In genomic region chr17:70332811-70333210, GRCh38 we compare ENCODE assay signal across 18 cellular contexts.
DNase-seq lines count a peak whose midpoint lies in the region; ATAC-seq, FAIRE-seq and TF ChIP-seq lines count a peak whose summit lies in the region.
"Had no signal": no experiment of that assay in that cellular context is flagged by ENCODE, and none has a peak within 500 bp of the region (broad histone marks: within the 10 kb centered on the region; RNA-seq: fewer than 3 reads in every experiment).

No MANE protein-coding gene starts in this region.

- CTCF ChIA-PET in A549 (lab: Yijun Ruan, JAX), result no interaction called here

- H3K4me1 Mint-ChIP-seq in activated T-cell treated with anti-CD3 and anti-CD28 coated beads, Interleukin-2, amount 50 U/mL, for 72 hours (ENCODE audit: low read depth), result no peaks in the 10 kb centered on the region

- no peak overlapping the region for H3K9ac ChIP-seq in OCI-LY3 (ENCODE audit: low read length)

- no peaks in the 10 kb centered on the region for H3K27me3 Mint-ChIP-seq in activated T-cell treated with anti-CD3 and anti-CD28 coated beads, Interleukin-2, amount 50 U/mL, for 72 hours (ENCODE audit: low read depth)

- WGBS in A549 (ENCODE audit: missing lambda C conversion rate), result 49% methylated on average over 3 of the region's 3 CpGs
- 40 to 41% methylated on average over 3 of the region's 3 CpGs for WGBS in pancreas, 2 donors

- H3K4me2 ChIP-seq in A549 (no peak overlapping the region), OCI-LY3 (ENCODE audit: low read length) (no peak overlapping the region)

- H3K36me3 ChIP-seq in OCI-LY3 (replicated peaks; ENCODE audit: low read depth, low read length) (no peaks in the 10 kb centered on the region), pancreas (no peaks in the 10 kb centered on the region), brain microvascular endothelial cell (replicated peaks) (no peaks in the 10 kb centered on the region)
- H3K36me3 ChIP-seq: MG63 had no signal

- no peaks in the 10 kb centered on the region for H3K36me3 Mint-ChIP-seq in activated T-cell treated with anti-CD3 and anti-CD28 coated beads, Interleukin-2, amount 50 U/mL, for 72 hours (ENCODE audit: insufficient read depth in 2 of 2)

- H3K4me3 Mint-ChIP-seq in activated T-cell treated with anti-CD3 and anti-CD28 coated beads, Interleukin-2, amount 50 U/mL, for 72 hours, result no peak overlapping the region
- H3K4me3 Mint-ChIP-seq: T-helper 2 cell treated with Interferon-gamma antibody and Interleukin-4, amounts not matched to agents 5 μg/mL and 100 μg/mL, for 36 hours had no signal

- H3K27me3 ChIP-seq in OCI-LY3 (ENCODE audit: low read depth, low read length), result no peaks in the 10 kb centered on the region
- no peaks in the 10 kb centered on the region for H3K27me3 ChIP-seq in pancreas
- H3K27me3 ChIP-seq in brain microvascular endothelial cell (replicated peaks), result no peaks in the 10 kb centered on the region
- H3K27me3 ChIP-seq: MG63 had no signal

- in situ Hi-C loops in brain microvascular endothelial cell (cut with HindIII; ENCODE audit: low pct_ligation_motif_present, low sequenced_read_pairs), result no loop called here

- TF ChIP-seq POLR2A in A549 (IDR thresholded peaks at IDR 0.05; ENCODE audit: low read length), result no peak

- no peak overlapping the region for H3K27ac Mint-ChIP-seq in activated T-cell treated with anti-CD3 and anti-CD28 coated beads, Interleukin-2, amount 50 U/mL, for 72 hours
- H3K27ac Mint-ChIP-seq: T-helper 2 cell treated with Interferon-gamma antibody and Interleukin-4, amounts not matched to agents 5 μg/mL and 100 μg/mL, for 36 hours had no signal

- H3K4me1 ChIP-seq in A549 (no peaks in the 10 kb centered on the region), OCI-LY3 (ENCODE audit: low read length) (peaks cover 16% of the 10 kb centered on the region), pancreas (no peaks in the 10 kb centered on the region)

- ATAC-seq in A549 (no peak), pancreas (no peak)
- ATAC-seq in activated T-cell treated with anti-CD3 and anti-CD28 coated beads, Interleukin-2, amount 50 U/mL, for 72 hours (replicated peaks in 1 of 2), result no peak
- ATAC-seq: PC-3 had no signal

- POLR2A ChIA-PET in A549 (lab: Yijun Ruan, JAX), result no interaction called here

- no peak for TF ChIP-seq RAD21 in A549 (conservative IDR thresholded peaks at IDR 0.05 in 1 of 2, IDR thresholded peaks at IDR 0.05 in 1 of 2)

- H3K79me2 ChIP-seq in OCI-LY3 (ENCODE audit: low read length), result no peaks in the 10 kb centered on the region

- no peak for DNase-seq in A549 (ENCODE audit: low read depth in 1 of 2, low spot score in 1 of 2)
- DNase-seq in NCI-H1092 (lab: John Stamatoyannopoulos, UW), result peak; percentile 36
- DNase-seq in NCI-H146 treated with DMSO at 0.1 percent for 48 hours (lab: John Stamatoyannopoulos, UW; ENCODE audit: unreplicated experiment), result peak; percentile 8
- no peak for DNase-seq in HuH-7.5 (ENCODE audit: low spot score)
- no peak for DNase-seq in pancreas
- no peak for DNase-seq in brain microvascular endothelial cell
- no peak for DNase-seq in activated T-cell treated with anti-CD3 and anti-CD28 coated beads, Interleukin-2, amount 50 U/mL, for 72 hours
- DNase-seq: ACHN, DMS79 treated with DMSO at 0.1 percent for 48 hours, H7, IMR-90, Karpas-422, MG63, NCI-H2171, NCI-H526, PC-3 had no signal

- H3K9me3 ChIP-seq in A549 (peaks cover 2% of the 10 kb centered on the region; the same call in 1 of the 3 replicates), OCI-LY3 (ENCODE audit: insufficient read depth, low read length) (no peaks in the 10 kb centered on the region), pancreas (no peaks in the 10 kb centered on the region)
- H3K9me3 ChIP-seq: MG63 had no signal

- H3K9me3 Mint-ChIP-seq in activated T-cell treated with anti-CD3 and anti-CD28 coated beads, Interleukin-2, amount 50 U/mL, for 72 hours, result no peaks in the 10 kb centered on the region

- 0 out of 2 replicates have a peak overlapping the region, but pooled peaks have one; percentile 12 for H2AFZ ChIP-seq in OCI-LY3 (ENCODE audit: low read depth, low read length)

- H3K27ac ChIP-seq in A549, result no peak overlapping the region
- no peak overlapping the region for H3K27ac ChIP-seq in OCI-LY3 (ENCODE audit: low read length)
- H3K27ac ChIP-seq in pancreas, result no peak overlapping the region
- no peak overlapping the region for H3K27ac ChIP-seq in brain microvascular endothelial cell

- H4K20me1 ChIP-seq in OCI-LY3 (ENCODE audit: insufficient read depth, low read length), result no peaks in the 10 kb centered on the region

- intact Hi-C loops in pancreas (cut with DNase I), result no loop called here

- FAIRE-seq in A549 (lab: Jason Lieb, UNC), result peak; percentile 7
- no peak for FAIRE-seq in pancreas (lab: Jason Lieb, UNC)

- no peak for TF ChIP-seq CTCF in A549 (IDR thresholded peaks at IDR 0.05)
- TF ChIP-seq CTCF in OCI-LY3 (IDR thresholded peaks at IDR 0.05; ENCODE audit: low read depth, low read length), result no peak
- no peak for TF ChIP-seq CTCF in pancreas (IDR thresholded peaks at IDR 0.05)
- TF ChIP-seq CTCF in brain microvascular endothelial cell (IDR thresholded peaks at IDR 0.05; ENCODE audit: low read depth, low read length, missing control alignments), result no peak

- TF ChIP-seq EP300 in A549 (IDR thresholded peaks at IDR 0.05), result no peak

- H3K4me3 ChIP-seq in A549 (no peak overlapping the region), OCI-LY3 (ENCODE audit: low read length) (no peak overlapping the region), pancreas (no peak overlapping the region), brain microvascular endothelial cell (ENCODE audit: low read depth, low read length) (no peak overlapping the region)
- H3K4me3 ChIP-seq: MG63 had no signal

TF ChIP-seq in A549, 52 proteins besides CTCF, POLR2A, EP300 and RAD21:
- TF ChIP-seq HMGXB4 (CRISPR knock-in tag; IDR thresholded peaks at IDR 0.05; ENCODE audit: borderline replicate concordance), result no peak
- no peak for TF ChIP-seq ELK1 (IDR thresholded peaks at IDR 0.05; ENCODE audit: low read depth, low read length)
- TF ChIP-seq BCL3 (IDR thresholded peaks at IDR 0.05), result no peak
- no peak for TF ChIP-seq MAZ (IDR thresholded peaks at IDR 0.05; ENCODE audit: borderline replicate concordance, low read depth, low read length)
- TF ChIP-seq CHD4 (IDR thresholded peaks at IDR 0.05; ENCODE audit: borderline replicate concordance), result no peak
- TF ChIP-seq ZC3H11A (IDR thresholded peaks at IDR 0.05), result no peak
- TF ChIP-seq GATA3 (IDR thresholded peaks at IDR 0.05; ENCODE audit: borderline replicate concordance), result no peak
- no peak for TF ChIP-seq HES2 (IDR thresholded peaks at IDR 0.05)
- no peak for TF ChIP-seq KDM5A (IDR thresholded peaks at IDR 0.05)
- no peak for TF ChIP-seq ZNF302 (CRISPR knock-in tag; IDR thresholded peaks at IDR 0.05)
- TF ChIP-seq NR3C1 (IDR thresholded peaks at IDR 0.05), result no peak
- TF ChIP-seq USF2 (IDR thresholded peaks at IDR 0.05), result no peak
- TF ChIP-seq TP53 (CRISPR knock-in tag; IDR thresholded peaks at IDR 0.05), result no peak
- TF ChIP-seq TFCP2L1 (CRISPR knock-in tag; IDR thresholded peaks at IDR 0.05), result no peak
TF ChIP-seq in A549: peak in this region for 0.

Comparison
In these comparisons a context has a peak if more than half of its experiments do, and no peak if none do; other contexts are left out.
1. DNase-seq: peak in NCI-H1092 (single experiment) and NCI-H146 treated with DMSO at 0.1 percent for 48 hours (single experiment); none in A549 (0 of 2), HuH-7.5 (single experiment), pancreas (0 of 6), brain microvascular endothelial cell (single experiment) and activated T-cell treated with anti-CD3 and anti-CD28 coated beads, Interleukin-2, amount 50 U/mL, for 72 hours (0 of 2).